ENCODE assay signal across 1 cellular context in the genomic region with DNA sequence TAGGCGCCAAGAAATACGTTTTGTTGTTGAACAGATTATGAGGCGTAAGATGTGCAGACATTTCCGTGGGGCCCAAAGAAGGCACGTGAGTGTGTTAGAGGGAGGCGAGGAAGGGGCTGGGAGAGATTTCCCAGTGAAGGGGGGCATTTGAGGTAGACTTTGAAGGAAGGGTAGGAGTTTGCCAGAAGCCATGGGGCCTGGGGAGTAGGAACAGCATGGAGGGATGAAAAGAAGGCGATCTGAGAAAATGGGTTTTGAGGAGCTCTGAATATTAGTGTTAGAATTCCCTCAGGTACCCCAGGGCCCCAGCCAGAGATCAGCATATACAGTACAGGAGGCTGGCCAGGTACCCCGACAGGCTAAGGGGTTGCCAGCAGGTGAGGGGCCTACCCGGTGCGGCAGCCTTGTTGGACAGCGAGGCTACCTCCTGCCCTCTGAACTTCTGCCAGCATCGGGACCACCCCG.
TF ChIP-seq lines count a peak whose summit lies in the region.

No MANE protein-coding gene starts in this region.

TF ChIP-seq in HEK293, 187 proteins besides CTCF, POLR2A, EP300 and RAD21 (continued from another document):
- TF ChIP-seq, protein P1, sequence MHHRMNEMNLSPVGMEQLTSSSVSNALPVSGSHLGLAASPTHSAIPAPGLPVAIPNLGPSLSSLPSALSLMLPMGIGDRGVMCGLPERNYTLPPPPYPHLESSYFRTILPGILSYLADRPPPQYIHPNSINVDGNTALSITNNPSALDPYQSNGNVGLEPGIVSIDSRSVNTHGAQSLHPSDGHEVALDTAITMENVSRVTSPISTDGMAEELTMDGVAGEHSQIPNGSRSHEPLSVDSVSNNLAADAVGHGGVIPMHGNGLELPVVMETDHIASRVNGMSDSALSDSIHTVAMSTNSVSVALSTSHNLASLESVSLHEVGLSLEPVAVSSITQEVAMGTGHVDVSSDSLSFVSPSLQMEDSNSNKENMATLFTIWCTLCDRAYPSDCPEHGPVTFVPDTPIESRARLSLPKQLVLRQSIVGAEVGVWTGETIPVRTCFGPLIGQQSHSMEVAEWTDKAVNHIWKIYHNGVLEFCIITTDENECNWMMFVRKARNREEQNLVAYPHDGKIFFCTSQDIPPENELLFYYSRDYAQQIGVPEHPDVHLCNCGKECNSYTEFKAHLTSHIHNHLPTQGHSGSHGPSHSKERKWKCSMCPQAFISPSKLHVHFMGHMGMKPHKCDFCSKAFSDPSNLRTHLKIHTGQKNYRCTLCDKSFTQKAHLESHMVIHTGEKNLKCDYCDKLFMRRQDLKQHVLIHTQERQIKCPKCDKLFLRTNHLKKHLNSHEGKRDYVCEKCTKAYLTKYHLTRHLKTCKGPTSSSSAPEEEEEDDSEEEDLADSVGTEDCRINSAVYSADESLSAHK (tag by site-specific recombination; IDR thresholded peaks at IDR 0.05) = no peak
- TF ChIP-seq ZNF48 (tag by site-specific recombination; IDR thresholded peaks at IDR 0.05) (no peak), ZEB2 (tag by site-specific recombination; IDR thresholded peaks at IDR 0.05) (no peak), ZNF549 (tag by site-specific recombination; IDR thresholded peaks at IDR 0.05) (no peak), RBAK (tag by site-specific recombination; IDR thresholded peaks at IDR 0.05) (no peak), ZNF830 (tag by site-specific recombination; IDR thresholded peaks at IDR 0.05; ENCODE audit: low read depth) (no peak), ZNF24 (tag by site-specific recombination; IDR thresholded peaks at IDR 0.05) (no peak), GLIS2 (tag by site-specific recombination; IDR thresholded peaks at IDR 0.05) (no peak), TRIM28 (IDR thresholded peaks at IDR 0.05; ENCODE audit: borderline replicate concordance, low read length) (no peak), ZBTB48 (tag by site-specific recombination; IDR thresholded peaks at IDR 0.05) (no peak; the same call in 1 of the 2 replicates), ZNF560 (tag by site-specific recombination; IDR thresholded peaks at IDR 0.05; ENCODE audit: borderline replicate concordance) (no peak), GFI1B (tag by site-specific recombination; IDR thresholded peaks at IDR 0.05) (no peak), ZBTB8A (tag by site-specific recombination; IDR thresholded peaks at IDR 0.05) (no peak), BCL11A (tag by site-specific recombination; IDR thresholded peaks at IDR 0.05; ENCODE audit: low read depth) (no peak), ZNF521 (tag by site-specific recombination; IDR thresholded peaks at IDR 0.05) (no peak), SETDB1 (IDR thresholded peaks at IDR 0.05; ENCODE audit: insufficient read length, low read length) (no peak), FEZF1 (tag by site-specific recombination; IDR thresholded peaks at IDR 0.05) (no peak), ZNF169 (tag by site-specific recombination; IDR thresholded peaks at IDR 0.05) (no peak), ZNF266 (tag by site-specific recombination; IDR thresholded peaks at IDR 0.05; ENCODE audit: low read depth) (no peak), ZNF610 (tag by site-specific recombination; IDR thresholded peaks at IDR 0.05; ENCODE audit: borderline replicate concordance) (no peak)
- TF ChIP-seq, protein P2, sequence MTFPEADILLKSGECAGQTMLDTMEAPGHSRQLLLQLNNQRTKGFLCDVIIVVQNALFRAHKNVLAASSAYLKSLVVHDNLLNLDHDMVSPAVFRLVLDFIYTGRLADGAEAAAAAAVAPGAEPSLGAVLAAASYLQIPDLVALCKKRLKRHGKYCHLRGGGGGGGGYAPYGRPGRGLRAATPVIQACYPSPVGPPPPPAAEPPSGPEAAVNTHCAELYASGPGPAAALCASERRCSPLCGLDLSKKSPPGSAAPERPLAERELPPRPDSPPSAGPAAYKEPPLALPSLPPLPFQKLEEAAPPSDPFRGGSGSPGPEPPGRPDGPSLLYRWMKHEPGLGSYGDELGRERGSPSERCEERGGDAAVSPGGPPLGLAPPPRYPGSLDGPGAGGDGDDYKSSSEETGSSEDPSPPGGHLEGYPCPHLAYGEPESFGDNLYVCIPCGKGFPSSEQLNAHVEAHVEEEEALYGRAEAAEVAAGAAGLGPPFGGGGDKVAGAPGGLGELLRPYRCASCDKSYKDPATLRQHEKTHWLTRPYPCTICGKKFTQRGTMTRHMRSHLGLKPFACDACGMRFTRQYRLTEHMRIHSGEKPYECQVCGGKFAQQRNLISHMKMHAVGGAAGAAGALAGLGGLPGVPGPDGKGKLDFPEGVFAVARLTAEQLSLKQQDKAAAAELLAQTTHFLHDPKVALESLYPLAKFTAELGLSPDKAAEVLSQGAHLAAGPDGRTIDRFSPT (tag by site-specific recombination; IDR thresholded peaks at IDR 0.05) = peak; percentile 35; the same call in 1 of the 2 replicates
- TF ChIP-seq, protein P3, sequence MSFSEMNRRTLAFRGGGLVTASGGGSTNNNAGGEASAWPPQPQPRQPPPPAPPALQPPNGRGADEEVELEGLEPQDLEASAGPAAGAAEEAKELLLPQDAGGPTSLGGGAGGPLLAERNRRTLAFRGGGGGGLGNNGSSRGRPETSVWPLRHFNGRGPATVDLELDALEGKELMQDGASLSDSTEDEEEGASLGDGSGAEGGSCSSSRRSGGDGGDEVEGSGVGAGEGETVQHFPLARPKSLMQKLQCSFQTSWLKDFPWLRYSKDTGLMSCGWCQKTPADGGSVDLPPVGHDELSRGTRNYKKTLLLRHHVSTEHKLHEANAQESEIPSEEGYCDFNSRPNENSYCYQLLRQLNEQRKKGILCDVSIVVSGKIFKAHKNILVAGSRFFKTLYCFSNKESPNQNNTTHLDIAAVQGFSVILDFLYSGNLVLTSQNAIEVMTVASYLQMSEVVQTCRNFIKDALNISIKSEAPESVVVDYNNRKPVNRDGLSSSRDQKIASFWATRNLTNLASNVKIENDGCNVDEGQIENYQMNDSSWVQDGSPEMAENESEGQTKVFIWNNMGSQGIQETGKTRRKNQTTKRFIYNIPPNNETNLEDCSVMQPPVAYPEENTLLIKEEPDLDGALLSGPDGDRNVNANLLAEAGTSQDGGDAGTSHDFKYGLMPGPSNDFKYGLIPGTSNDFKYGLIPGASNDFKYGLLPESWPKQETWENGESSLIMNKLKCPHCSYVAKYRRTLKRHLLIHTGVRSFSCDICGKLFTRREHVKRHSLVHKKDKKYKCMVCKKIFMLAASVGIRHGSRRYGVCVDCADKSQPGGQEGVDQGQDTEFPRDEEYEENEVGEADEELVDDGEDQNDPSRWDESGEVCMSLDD (tag by site-specific recombination; IDR thresholded peaks at IDR 0.05) = peak; percentile 40; the same call in 1 of the 2 replicates
